Comparison of ENCODE assay signal across 1 cellular context in the genomic region with DNA sequence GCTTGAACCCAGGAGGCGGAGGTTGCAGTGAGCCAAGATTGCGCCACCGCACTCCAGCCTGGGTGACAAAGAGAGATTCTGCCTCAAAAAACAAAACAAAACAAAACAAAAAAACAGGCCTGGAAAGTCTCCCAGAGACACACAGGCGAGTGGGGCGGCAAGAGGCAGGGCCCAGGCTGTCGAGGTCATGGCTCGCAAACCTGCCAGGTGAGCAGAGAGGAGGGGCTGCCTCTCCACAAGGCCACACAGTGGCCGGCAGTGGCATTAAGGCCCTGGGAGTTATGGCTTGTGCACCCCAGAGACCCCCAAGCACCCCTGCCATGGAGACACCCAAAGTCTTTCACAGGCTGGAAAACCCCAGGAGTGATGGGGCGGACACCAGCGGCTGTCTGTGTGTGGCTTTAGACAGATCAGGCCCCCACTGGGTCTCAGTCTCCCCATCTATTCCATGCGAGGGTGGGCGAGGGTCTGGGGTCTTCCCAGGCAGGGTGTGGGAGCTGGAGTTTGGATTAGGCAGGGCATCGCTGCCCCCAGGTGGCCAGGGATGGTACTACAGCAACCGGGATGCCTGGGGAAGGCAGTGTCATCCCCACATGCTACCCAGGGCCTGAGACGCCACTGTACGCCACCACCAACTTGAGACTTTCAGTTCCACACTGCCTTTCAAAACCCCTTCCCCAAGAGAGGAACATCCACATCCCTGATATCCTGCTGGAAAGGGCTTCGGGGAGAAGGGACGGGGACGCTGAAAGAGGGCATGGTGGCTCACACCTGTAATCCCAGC.
TF ChIP-seq lines count a peak whose summit lies in the region.

No MANE protein-coding gene starts in this region.

TF ChIP-seq in HepG2, 621 proteins besides CTCF, POLR2A, EP300 and RAD21 (continues in another document):
- no peak for TF ChIP-seq RFXAP (CRISPR knock-in tag; IDR thresholded peaks at IDR 0.05; ENCODE audit: borderline replicate concordance)
- TF ChIP-seq KDM2A (CRISPR knock-in tag; IDR thresholded peaks at IDR 0.05; ENCODE audit: borderline replicate concordance, low read depth): peak; percentile 29; the same call in 1 of the 2 replicates
- TF ChIP-seq, protein P1, sequence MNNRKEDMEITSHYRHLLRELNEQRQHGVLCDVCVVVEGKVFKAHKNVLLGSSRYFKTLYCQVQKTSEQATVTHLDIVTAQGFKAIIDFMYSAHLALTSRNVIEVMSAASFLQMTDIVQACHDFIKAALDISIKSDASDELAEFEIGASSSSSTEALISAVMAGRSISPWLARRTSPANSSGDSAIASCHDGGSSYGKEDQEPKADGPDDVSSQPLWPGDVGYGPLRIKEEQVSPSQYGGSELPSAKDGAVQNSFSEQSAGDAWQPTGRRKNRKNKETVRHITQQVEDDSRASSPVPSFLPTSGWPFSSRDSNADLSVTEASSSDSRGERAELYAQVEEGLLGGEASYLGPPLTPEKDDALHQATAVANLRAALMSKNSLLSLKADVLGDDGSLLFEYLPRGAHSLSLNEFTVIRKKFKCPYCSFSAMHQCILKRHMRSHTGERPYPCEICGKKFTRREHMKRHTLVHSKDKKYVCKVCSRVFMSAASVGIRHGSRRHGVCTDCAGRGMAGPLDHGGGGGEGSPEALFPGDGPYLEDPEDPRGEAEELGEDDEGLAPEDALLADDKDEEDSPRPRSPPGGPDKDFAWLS (CRISPR knock-in tag; IDR thresholded peaks at IDR 0.05; ENCODE audit: borderline replicate concordance): no peak
- TF ChIP-seq HNRNPH1 (optimal IDR thresholded peaks at IDR 0.05; ENCODE audit: low read depth, low read length): no peak
- TF ChIP-seq, protein P2, sequence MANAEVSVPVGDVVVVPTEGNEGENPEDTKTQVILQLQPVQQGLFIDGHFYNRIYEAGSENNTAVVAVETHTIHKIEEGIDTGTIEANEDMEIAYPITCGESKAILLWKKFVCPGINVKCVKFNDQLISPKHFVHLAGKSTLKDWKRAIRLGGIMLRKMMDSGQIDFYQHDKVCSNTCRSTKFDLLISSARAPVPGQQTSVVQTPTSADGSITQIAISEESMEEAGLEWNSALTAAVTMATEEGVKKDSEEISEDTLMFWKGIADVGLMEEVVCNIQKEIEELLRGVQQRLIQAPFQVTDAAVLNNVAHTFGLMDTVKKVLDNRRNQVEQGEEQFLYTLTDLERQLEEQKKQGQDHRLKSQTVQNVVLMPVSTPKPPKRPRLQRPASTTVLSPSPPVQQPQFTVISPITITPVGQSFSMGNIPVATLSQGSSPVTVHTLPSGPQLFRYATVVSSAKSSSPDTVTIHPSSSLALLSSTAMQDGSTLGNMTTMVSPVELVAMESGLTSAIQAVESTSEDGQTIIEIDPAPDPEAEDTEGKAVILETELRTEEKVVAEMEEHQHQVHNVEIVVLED (CRISPR knock-in tag; IDR thresholded peaks at IDR 0.05; ENCODE audit: borderline replicate concordance): no peak
- TF ChIP-seq, protein P3, sequence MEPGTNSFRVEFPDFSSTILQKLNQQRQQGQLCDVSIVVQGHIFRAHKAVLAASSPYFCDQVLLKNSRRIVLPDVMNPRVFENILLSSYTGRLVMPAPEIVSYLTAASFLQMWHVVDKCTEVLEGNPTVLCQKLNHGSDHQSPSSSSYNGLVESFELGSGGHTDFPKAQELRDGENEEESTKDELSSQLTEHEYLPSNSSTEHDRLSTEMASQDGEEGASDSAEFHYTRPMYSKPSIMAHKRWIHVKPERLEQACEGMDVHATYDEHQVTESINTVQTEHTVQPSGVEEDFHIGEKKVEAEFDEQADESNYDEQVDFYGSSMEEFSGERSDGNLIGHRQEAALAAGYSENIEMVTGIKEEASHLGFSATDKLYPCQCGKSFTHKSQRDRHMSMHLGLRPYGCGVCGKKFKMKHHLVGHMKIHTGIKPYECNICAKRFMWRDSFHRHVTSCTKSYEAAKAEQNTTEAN (CRISPR knock-in tag; conservative IDR thresholded peaks at IDR 0.05): no peak
- TF ChIP-seq CHCHD3 (CRISPR knock-in tag; IDR thresholded peaks at IDR 0.05): no peak
- TF ChIP-seq MTF2 (CRISPR knock-in tag; IDR thresholded peaks at IDR 0.05; ENCODE audit: borderline replicate concordance): no peak
- peak; percentile 62 for TF ChIP-seq SMC3 (IDR thresholded peaks at IDR 0.05; ENCODE audit: low read length)
- TF ChIP-seq ZBTB7B (CRISPR knock-in tag; IDR thresholded peaks at IDR 0.05): no peak
- no peak for TF ChIP-seq ZNF598 (CRISPR knock-in tag; IDR thresholded peaks at IDR 0.05; ENCODE audit: borderline replicate concordance)
- TF ChIP-seq, protein P4, sequence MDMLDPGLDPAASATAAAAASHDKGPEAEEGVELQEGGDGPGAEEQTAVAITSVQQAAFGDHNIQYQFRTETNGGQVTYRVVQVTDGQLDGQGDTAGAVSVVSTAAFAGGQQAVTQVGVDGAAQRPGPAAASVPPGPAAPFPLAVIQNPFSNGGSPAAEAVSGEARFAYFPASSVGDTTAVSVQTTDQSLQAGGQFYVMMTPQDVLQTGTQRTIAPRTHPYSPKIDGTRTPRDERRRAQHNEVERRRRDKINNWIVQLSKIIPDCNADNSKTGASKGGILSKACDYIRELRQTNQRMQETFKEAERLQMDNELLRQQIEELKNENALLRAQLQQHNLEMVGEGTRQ (IDR thresholded peaks at IDR 0.05; ENCODE audit: low read depth, low read length): no peak
- TF ChIP-seq, protein P4 (CRISPR knock-in tag; IDR thresholded peaks at IDR 0.05; ENCODE audit: borderline replicate concordance): no peak
- TF ChIP-seq, protein P5, sequence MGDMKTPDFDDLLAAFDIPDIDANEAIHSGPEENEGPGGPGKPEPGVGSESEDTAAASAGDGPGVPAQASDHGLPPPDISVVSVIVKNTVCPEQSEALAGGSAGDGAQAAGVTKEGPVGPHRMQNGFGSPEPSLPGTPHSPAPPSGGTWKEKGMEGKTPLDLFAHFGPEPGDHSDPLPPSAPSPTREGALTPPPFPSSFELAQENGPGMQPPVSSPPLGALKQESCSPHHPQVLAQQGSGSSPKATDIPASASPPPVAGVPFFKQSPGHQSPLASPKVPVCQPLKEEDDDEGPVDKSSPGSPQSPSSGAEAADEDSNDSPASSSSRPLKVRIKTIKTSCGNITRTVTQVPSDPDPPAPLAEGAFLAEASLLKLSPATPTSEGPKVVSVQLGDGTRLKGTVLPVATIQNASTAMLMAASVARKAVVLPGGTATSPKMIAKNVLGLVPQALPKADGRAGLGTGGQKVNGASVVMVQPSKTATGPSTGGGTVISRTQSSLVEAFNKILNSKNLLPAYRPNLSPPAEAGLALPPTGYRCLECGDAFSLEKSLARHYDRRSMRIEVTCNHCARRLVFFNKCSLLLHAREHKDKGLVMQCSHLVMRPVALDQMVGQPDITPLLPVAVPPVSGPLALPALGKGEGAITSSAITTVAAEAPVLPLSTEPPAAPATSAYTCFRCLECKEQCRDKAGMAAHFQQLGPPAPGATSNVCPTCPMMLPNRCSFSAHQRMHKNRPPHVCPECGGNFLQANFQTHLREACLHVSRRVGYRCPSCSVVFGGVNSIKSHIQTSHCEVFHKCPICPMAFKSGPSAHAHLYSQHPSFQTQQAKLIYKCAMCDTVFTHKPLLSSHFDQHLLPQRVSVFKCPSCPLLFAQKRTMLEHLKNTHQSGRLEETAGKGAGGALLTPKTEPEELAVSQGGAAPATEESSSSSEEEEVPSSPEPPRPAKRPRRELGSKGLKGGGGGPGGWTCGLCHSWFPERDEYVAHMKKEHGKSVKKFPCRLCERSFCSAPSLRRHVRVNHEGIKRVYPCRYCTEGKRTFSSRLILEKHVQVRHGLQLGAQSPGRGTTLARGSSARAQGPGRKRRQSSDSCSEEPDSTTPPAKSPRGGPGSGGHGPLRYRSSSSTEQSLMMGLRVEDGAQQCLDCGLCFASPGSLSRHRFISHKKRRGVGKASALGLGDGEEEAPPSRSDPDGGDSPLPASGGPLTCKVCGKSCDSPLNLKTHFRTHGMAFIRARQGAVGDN (CRISPR knock-in tag; IDR thresholded peaks at IDR 0.05): peak; percentile 56
- TF ChIP-seq ZNF660 (CRISPR knock-in tag; IDR thresholded peaks at IDR 0.05; ENCODE audit: borderline replicate concordance, low read depth): no peak
- TF ChIP-seq THAP11 (CRISPR knock-in tag; IDR thresholded peaks at IDR 0.05): no peak
- TF ChIP-seq ZIK1 (CRISPR knock-in tag; IDR thresholded peaks at IDR 0.05; ENCODE audit: borderline replicate concordance, low read depth): no peak
- TF ChIP-seq ZMYM3 (CRISPR knock-in tag; IDR thresholded peaks at IDR 0.05): no peak
- TF ChIP-seq NFIB (CRISPR knock-in tag; IDR thresholded peaks at IDR 0.05; ENCODE audit: borderline replicate concordance): no peak
- no peak for TF ChIP-seq ZSCAN30 (CRISPR knock-in tag; IDR thresholded peaks at IDR 0.05)
- peak; percentile 82; the same call in 1 of the 2 replicates for TF ChIP-seq ZBTB7A (CRISPR knock-in tag; IDR thresholded peaks at IDR 0.05)
- TF ChIP-seq, protein P6, sequence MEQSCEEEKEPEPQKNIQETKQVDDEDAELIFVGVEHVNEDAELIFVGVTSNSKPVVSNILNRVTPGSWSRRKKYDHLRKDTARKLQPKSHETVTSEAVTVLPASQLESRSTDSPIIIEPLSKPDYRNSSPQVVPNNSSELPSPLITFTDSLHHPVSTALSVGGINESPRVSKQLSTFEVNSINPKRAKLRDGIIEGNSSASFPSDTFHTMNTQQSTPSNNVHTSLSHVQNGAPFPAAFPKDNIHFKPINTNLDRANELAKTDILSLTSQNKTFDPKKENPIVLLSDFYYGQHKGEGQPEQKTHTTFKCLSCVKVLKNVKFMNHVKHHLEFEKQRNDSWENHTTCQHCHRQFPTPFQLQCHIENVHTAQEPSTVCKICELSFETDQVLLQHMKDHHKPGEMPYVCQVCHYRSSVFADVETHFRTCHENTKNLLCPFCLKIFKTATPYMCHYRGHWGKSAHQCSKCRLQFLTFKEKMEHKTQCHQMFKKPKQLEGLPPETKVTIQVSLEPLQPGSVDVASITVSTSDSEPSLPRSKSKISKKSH (CRISPR knock-in tag; IDR thresholded peaks at IDR 0.05; ENCODE audit: borderline replicate concordance): peak; percentile 60; the same call in 1 of the 2 replicates
- TF ChIP-seq GZF1 (CRISPR knock-in tag; IDR thresholded peaks at IDR 0.05): no peak
- TF ChIP-seq YY1 (IDR thresholded peaks at IDR 0.05; ENCODE audit: insufficient read depth, insufficient replicate concordance, low read depth, low read length): peak; percentile 7
- no peak for TF ChIP-seq ISX (CRISPR knock-in tag; conservative IDR thresholded peaks at IDR 0.05)
- peak; percentile 37; the same call in 1 of the 2 replicates for TF ChIP-seq ZNF460 (CRISPR knock-in tag; IDR thresholded peaks at IDR 0.05; ENCODE audit: borderline replicate concordance)
- TF ChIP-seq, protein P7, sequence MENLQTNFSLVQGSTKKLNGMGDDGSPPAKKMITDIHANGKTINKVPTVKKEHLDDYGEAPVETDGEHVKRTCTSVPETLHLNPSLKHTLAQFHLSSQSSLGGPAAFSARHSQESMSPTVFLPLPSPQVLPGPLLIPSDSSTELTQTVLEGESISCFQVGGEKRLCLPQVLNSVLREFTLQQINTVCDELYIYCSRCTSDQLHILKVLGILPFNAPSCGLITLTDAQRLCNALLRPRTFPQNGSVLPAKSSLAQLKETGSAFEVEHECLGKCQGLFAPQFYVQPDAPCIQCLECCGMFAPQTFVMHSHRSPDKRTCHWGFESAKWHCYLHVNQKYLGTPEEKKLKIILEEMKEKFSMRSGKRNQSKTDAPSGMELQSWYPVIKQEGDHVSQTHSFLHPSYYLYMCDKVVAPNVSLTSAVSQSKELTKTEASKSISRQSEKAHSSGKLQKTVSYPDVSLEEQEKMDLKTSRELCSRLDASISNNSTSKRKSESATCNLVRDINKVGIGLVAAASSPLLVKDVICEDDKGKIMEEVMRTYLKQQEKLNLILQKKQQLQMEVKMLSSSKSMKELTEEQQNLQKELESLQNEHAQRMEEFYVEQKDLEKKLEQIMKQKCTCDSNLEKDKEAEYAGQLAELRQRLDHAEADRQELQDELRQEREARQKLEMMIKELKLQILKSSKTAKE (CRISPR knock-in tag; IDR thresholded peaks at IDR 0.05; ENCODE audit: borderline replicate concordance): no peak
- no peak for TF ChIP-seq TCF12 (IDR thresholded peaks at IDR 0.05)
- TF ChIP-seq TCF12 (CRISPR knock-in tag; IDR thresholded peaks at IDR 0.05): no peak
- TF ChIP-seq, protein P8, sequence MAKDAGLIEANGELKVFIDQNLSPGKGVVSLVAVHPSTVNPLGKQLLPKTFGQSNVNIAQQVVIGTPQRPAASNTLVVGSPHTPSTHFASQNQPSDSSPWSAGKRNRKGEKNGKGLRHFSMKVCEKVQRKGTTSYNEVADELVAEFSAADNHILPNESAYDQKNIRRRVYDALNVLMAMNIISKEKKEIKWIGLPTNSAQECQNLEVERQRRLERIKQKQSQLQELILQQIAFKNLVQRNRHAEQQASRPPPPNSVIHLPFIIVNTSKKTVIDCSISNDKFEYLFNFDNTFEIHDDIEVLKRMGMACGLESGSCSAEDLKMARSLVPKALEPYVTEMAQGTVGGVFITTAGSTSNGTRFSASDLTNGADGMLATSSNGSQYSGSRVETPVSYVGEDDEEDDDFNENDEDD (CRISPR knock-in tag; IDR thresholded peaks at IDR 0.05; ENCODE audit: borderline replicate concordance): no peak
- TF ChIP-seq IKZF4 (CRISPR knock-in tag; IDR thresholded peaks at IDR 0.05; ENCODE audit: borderline replicate concordance, low read depth, not compliant biosample characterization): no peak
- TF ChIP-seq, protein P9, sequence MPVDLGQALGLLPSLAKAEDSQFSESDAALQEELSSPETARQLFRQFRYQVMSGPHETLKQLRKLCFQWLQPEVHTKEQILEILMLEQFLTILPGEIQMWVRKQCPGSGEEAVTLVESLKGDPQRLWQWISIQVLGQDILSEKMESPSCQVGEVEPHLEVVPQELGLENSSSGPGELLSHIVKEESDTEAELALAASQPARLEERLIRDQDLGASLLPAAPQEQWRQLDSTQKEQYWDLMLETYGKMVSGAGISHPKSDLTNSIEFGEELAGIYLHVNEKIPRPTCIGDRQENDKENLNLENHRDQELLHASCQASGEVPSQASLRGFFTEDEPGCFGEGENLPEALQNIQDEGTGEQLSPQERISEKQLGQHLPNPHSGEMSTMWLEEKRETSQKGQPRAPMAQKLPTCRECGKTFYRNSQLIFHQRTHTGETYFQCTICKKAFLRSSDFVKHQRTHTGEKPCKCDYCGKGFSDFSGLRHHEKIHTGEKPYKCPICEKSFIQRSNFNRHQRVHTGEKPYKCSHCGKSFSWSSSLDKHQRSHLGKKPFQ (CRISPR knock-in tag; IDR thresholded peaks at IDR 0.05; ENCODE audit: insufficient replicate concordance): no peak
- TF ChIP-seq STAG1 (CRISPR knock-in tag; IDR thresholded peaks at IDR 0.05): peak; percentile 97
- peak; percentile 35 for TF ChIP-seq XRCC5 (optimal IDR thresholded peaks at IDR 0.05; ENCODE audit: low read length)
- TF ChIP-seq TBL1XR1 (IDR thresholded peaks at IDR 0.05; ENCODE audit: borderline replicate concordance, low read length, partially characterized antibody): no peak
- TF ChIP-seq REL (CRISPR knock-in tag; conservative IDR thresholded peaks at IDR 0.05): no peak
- no peak for TF ChIP-seq TCF7L2 (IDR thresholded peaks at IDR 0.05; ENCODE audit: low read depth, low read length)
- TF ChIP-seq ZNF746 (CRISPR knock-in tag; IDR thresholded peaks at IDR 0.05): no peak
- TF ChIP-seq ZBTB21 (CRISPR knock-in tag; IDR thresholded peaks at IDR 0.05): no peak
- no peak for TF ChIP-seq ZNF605 (CRISPR knock-in tag; IDR thresholded peaks at IDR 0.05)
